8 cellular contexts compared by ENCODE assay signal in genomic region chr17:2138768-2139167, GRCh38.
DNase-seq lines count a peak whose midpoint lies in the region; ATAC-seq and TF ChIP-seq lines count a peak whose summit lies in the region.

No MANE protein-coding gene starts in this region.

- no peak overlapping the region for H3K4me3 Mint-ChIP-seq in stimulated activated naive CD8-positive, alpha-beta T cell treated with anti-CD3 and anti-CD28 coated beads, Interleukin-15, amount 100 ng/mL, for 72 hours

- peak overlapping the region; percentile 51 for H3K27ac ChIP-seq in left ventricle myocardium inferior (replicated peaks)

- H3K27ac Mint-ChIP-seq in stimulated activated naive CD8-positive, alpha-beta T cell treated with anti-CD3 and anti-CD28 coated beads, Interleukin-15, amount 100 ng/mL, for 72 hours, result peak overlapping the region in 1 of 2 donors; percentile 8

- H3K9me3 ChIP-seq in left ventricle myocardium inferior (replicated peaks), result no peaks in the 10 kb centered on the region

- DNase-seq in AG08395 (ENCODE audit: low spot score) (peak; percentile 26), NCI-H69 (lab: John Stamatoyannopoulos, UW) (peak; percentile 89), left ventricle myocardium inferior (no peak), hypothalamus (lab: John Stamatoyannopoulos, UW) (no peak)
- no peak for DNase-seq in activated CD4-positive, alpha-beta T cell treated with anti-CD3 and anti-CD28 coated beads, Interleukin-2, amount 50 U/mL, for 4 hours
- DNase-seq in stimulated activated naive CD8-positive, alpha-beta T cell treated with anti-CD3 and anti-CD28 coated beads, Interleukin-15, amount 100 ng/mL, for 72 hours, result no peak

- H3K4me1 ChIP-seq in left ventricle myocardium inferior, result peaks cover 21% of the 10 kb centered on the region

- H3K4me3 ChIP-seq in left ventricle myocardium inferior, result no peak overlapping the region

- no peaks in the 10 kb centered on the region for H3K9me3 Mint-ChIP-seq in stimulated activated naive CD8-positive, alpha-beta T cell treated with anti-CD3 and anti-CD28 coated beads, Interleukin-15, amount 100 ng/mL, for 72 hours

- TF ChIP-seq CTCF in left ventricle myocardium inferior (IDR thresholded peaks at IDR 0.05; ENCODE audit: borderline replicate concordance), result no peak

- H3K4me1 Mint-ChIP-seq in stimulated activated naive CD8-positive, alpha-beta T cell treated with anti-CD3 and anti-CD28 coated beads, Interleukin-15, amount 100 ng/mL, for 72 hours, result peaks cover 35% of the 10 kb centered on the region

- no peaks in the 10 kb centered on the region for H3K27me3 ChIP-seq in left ventricle myocardium inferior (ENCODE audit: low read depth)

- H3K36me3 ChIP-seq in left ventricle myocardium inferior, result no peaks in the 10 kb centered on the region

- intact Hi-C loops in left ventricle myocardium inferior (cut with micrococcal nuclease), result no loop called here

- peak; percentile 17 for ATAC-seq in GM19397 (IDR thresholded peaks at IDR 0.05; ENCODE audit: unreplicated experiment)
- no peak for ATAC-seq in GM19023 (IDR thresholded peaks at IDR 0.05; ENCODE audit: unreplicated experiment)
- no peak for ATAC-seq in stimulated activated naive CD8-positive, alpha-beta T cell treated with anti-CD3 and anti-CD28 coated beads, Interleukin-15, amount 100 ng/mL, for 72 hours

- H3K27me3 Mint-ChIP-seq in stimulated activated naive CD8-positive, alpha-beta T cell treated with anti-CD3 and anti-CD28 coated beads, Interleukin-15, amount 100 ng/mL, for 72 hours, result no peaks in the 10 kb centered on the region

Comparison
In these comparisons a context has a peak if more than half of its experiments do, and no peak if none do; other contexts are left out.
1. DNase-seq: peak in AG08395 (single experiment) and NCI-H69 (single experiment); none in left ventricle myocardium inferior (single experiment), activated CD4-positive, alpha-beta T cell treated with anti-CD3 and anti-CD28 coated beads, Interleukin-2, amount 50 U/mL, for 4 hours (0 of 2), hypothalamus (0 of 51) and stimulated activated naive CD8-positive, alpha-beta T cell treated with anti-CD3 and anti-CD28 coated beads, Interleukin-15, amount 100 ng/mL, for 72 hours (0 of 2).